In genomic region chr14:102655154-102655553, GRCh38 we compare ENCODE assay signal across 13 cellular contexts.
DNase-seq lines count a peak whose midpoint lies in the region; ATAC-seq, FAIRE-seq and TF ChIP-seq lines count a peak whose summit lies in the region.
"Had no signal": no experiment of that assay in that cellular context is flagged by ENCODE, and none has a peak within 500 bp of the region (broad histone marks: within the 10 kb centered on the region; RNA-seq: fewer than 3 reads in every experiment).

No MANE protein-coding gene starts in this region.

- no peak overlapping the region for H3K27ac Mint-ChIP-seq in activated CD4-positive, alpha-beta T cell treated with anti-CD3 and anti-CD28 coated beads, Interleukin-2, amount 10 ng/mL, durations not matched to agents 24 days and 14 days
- H3K27ac Mint-ChIP-seq in activated T-cell treated with anti-CD3 and anti-CD28 coated beads, Interleukin-2, amount 50 U/mL, for 72 hours, result no peak overlapping the region
- H3K27ac Mint-ChIP-seq: naive thymus-derived CD8-positive, alpha-beta T cell; stimulated activated effector memory CD8-positive, alpha-beta T cell treated with anti-CD3 and anti-CD28 coated beads, Interleukin-12 subunit alpha, Interleukin-12 subunit beta, amount 100 ng/mL, for 72 hours had no signal

- CTCF ChIA-PET in HepG2 (lab: Yijun Ruan, JAX; ENCODE audit: low intra/inter-chr PET ratio, low total read pairs), result no interaction called here

- in situ Hi-C loops in HepG2 (cut with HindIII; ENCODE audit: extremely low pct_ligation_motif_present, low pct_unique_long_range_greater_than_20kb), result no loop called here

- peaks cover 18% of the 10 kb centered on the region for H3K4me1 Mint-ChIP-seq in activated CD4-positive, alpha-beta T cell treated with anti-CD3 and anti-CD28 coated beads, Interleukin-2, amount 10 ng/mL, durations not matched to agents 24 days and 14 days
- H3K4me1 Mint-ChIP-seq in activated T-cell treated with anti-CD3 and anti-CD28 coated beads, Interleukin-2, amount 50 U/mL, for 72 hours (ENCODE audit: low read depth), result peaks cover 41% of the 10 kb centered on the region

- TF ChIP-seq EP300 in HepG2 (IDR thresholded peaks at IDR 0.05; ENCODE audit: low read depth in 2 of 2, low read length in 2 of 2) (no peak), HepG2 (CRISPR knock-in tag; IDR thresholded peaks at IDR 0.05; ENCODE audit: borderline replicate concordance) (no peak)

- H3K4me3 ChIP-seq in ACC112 (ENCODE audit: low read depth, low read length) (no peak overlapping the region), HUES48 (ENCODE audit: low read depth, low read length) (no peak overlapping the region), cardiac fibroblast (replicated peaks in 1 of 2; ENCODE audit: low read depth in 2 of 2, low read length in 2 of 2) (no peak overlapping the region), HepG2 (replicated peaks in 1 of 3; ENCODE audit: insufficient read depth in 1 of 3, low read depth in 2 of 3, low read length in 3 of 3) (no peak overlapping the region)

- H3K36me3 ChIP-seq in ACC112 (ENCODE audit: insufficient read depth, low read length) (no peaks in the 10 kb centered on the region), HUES48 (ENCODE audit: control insufficient read depth, insufficient read depth, low read length) (no peaks in the 10 kb centered on the region), HepG2 (replicated peaks in 1 of 2; ENCODE audit: control insufficient read depth in 1 of 2, insufficient read depth in 2 of 2, low read length in 2 of 2) (no peaks in the 10 kb centered on the region; a peak in 1 of 5 replicates)

- peak; percentile 83 for ATAC-seq in HepG2
- no peak for ATAC-seq in activated T-cell treated with anti-CD3 and anti-CD28 coated beads, Interleukin-2, amount 50 U/mL, for 72 hours (replicated peaks in 1 of 2)
- no peak for ATAC-seq in HG03025 (IDR thresholded peaks at IDR 0.05; ENCODE audit: low FRiP score, unreplicated experiment)
- ATAC-seq: naive thymus-derived CD8-positive, alpha-beta T cell had no signal

- peak; percentile 55 to 71 for DNase-seq in cardiac fibroblast (ENCODE audit: low read depth in 2 of 2)
- peak; percentile 74 for DNase-seq in HepG2 (ENCODE audit: low spot score)
- no peak for DNase-seq in NCI-H2171 treated with DMSO at 0.1 percent for 48 hours (lab: John Stamatoyannopoulos, UW)
- no peak for DNase-seq in activated CD4-positive, alpha-beta T cell treated with anti-CD3 and anti-CD28 coated beads, Interleukin-2, amount 10 ng/mL, durations not matched to agents 24 days and 14 days
- no peak for DNase-seq in activated T-cell treated with anti-CD3 and anti-CD28 coated beads, Interleukin-2, amount 50 U/mL, for 72 hours
- DNase-seq: activated CD4-positive, alpha-beta T cell treated with anti-CD3 and anti-CD28 coated beads for 48 hours; activated gamma-delta T cell treated with Interleukin-2 at 50 U/mL for 16 hours; naive thymus-derived CD8-positive, alpha-beta T cell; NCI-H69 had no signal

- H3K4me3 Mint-ChIP-seq in activated CD4-positive, alpha-beta T cell treated with anti-CD3 and anti-CD28 coated beads, Interleukin-2, amount 10 ng/mL, durations not matched to agents 24 days and 14 days, result no peak overlapping the region
- no peak overlapping the region for H3K4me3 Mint-ChIP-seq in activated T-cell treated with anti-CD3 and anti-CD28 coated beads, Interleukin-2, amount 50 U/mL, for 72 hours
- H3K4me3 Mint-ChIP-seq: naive thymus-derived CD8-positive, alpha-beta T cell; stimulated activated effector memory CD8-positive, alpha-beta T cell treated with anti-CD3 and anti-CD28 coated beads, Interleukin-12 subunit alpha, Interleukin-12 subunit beta, amount 100 ng/mL, for 72 hours had no signal

- no peak overlapping the region for H2AFZ ChIP-seq in ACC112 (ENCODE audit: low read length, unreplicated experiment)
- no peak overlapping the region for H2AFZ ChIP-seq in HepG2 (ENCODE audit: low read length)

- H3K9me3 Mint-ChIP-seq in activated CD4-positive, alpha-beta T cell treated with anti-CD3 and anti-CD28 coated beads, Interleukin-2, amount 10 ng/mL, durations not matched to agents 24 days and 14 days, result peaks cover 4% of the 10 kb centered on the region
- peaks cover 2 to 4% of the 10 kb centered on the region in 2 donors for H3K9me3 Mint-ChIP-seq in activated T-cell treated with anti-CD3 and anti-CD28 coated beads, Interleukin-2, amount 50 U/mL, for 72 hours
- H3K9me3 Mint-ChIP-seq: stimulated activated effector memory CD8-positive, alpha-beta T cell treated with anti-CD3 and anti-CD28 coated beads, Interleukin-12 subunit alpha, Interleukin-12 subunit beta, amount 100 ng/mL, for 72 hours had no signal

- H3K9ac ChIP-seq in HUES48 (ENCODE audit: low read depth, low read length) (no peak overlapping the region), HepG2 (ENCODE audit: insufficient read depth, low read depth, low read length) (no peak overlapping the region)

- POLR2A ChIA-PET in HepG2 (lab: Yijun Ruan, JAX), result interaction anchor here (0.6 to 2.2 kb wide), 3 partner anchors 54 to 131 kb away, joined by 3 to 7 read pairs (median 6); no protein-coding TSS in a partner anchor

- H3K4me1 ChIP-seq in ACC112 (ENCODE audit: control insufficient read depth, insufficient read depth, low read length, unreplicated experiment), result peaks cover 44% of the 10 kb centered on the region
- H3K4me1 ChIP-seq in HUES48 (ENCODE audit: control insufficient read depth, insufficient read depth, low read length), result peaks cover 16% of the 10 kb centered on the region
- peaks cover 43% of the 10 kb centered on the region for H3K4me1 ChIP-seq in HepG2 (ENCODE audit: insufficient read depth, low read length)

- H3K27me3 Mint-ChIP-seq in activated CD4-positive, alpha-beta T cell treated with anti-CD3 and anti-CD28 coated beads, Interleukin-2, amount 10 ng/mL, durations not matched to agents 24 days and 14 days, result no peaks in the 10 kb centered on the region
- no peaks in the 10 kb centered on the region for H3K27me3 Mint-ChIP-seq in activated T-cell treated with anti-CD3 and anti-CD28 coated beads, Interleukin-2, amount 50 U/mL, for 72 hours (ENCODE audit: low read depth)
- H3K27me3 Mint-ChIP-seq: naive thymus-derived CD8-positive, alpha-beta T cell had no signal

- WGBS in HepG2 (ENCODE audit: low lambda C conversion rate), result 95% methylated on average over 1 of the region's 1 CpG

- no peak for TF ChIP-seq RAD21 in HepG2 (CRISPR knock-in tag; IDR thresholded peaks at IDR 0.05)

- no TSS peak for BruUV-seq in HepG2 (replicated peaks; lab: Mats Ljungman, UMichigan)

- no peaks in the 10 kb centered on the region for H3K9me3 ChIP-seq in HUES48 (ENCODE audit: control insufficient read depth, insufficient read depth, low read length)
- no peaks in the 10 kb centered on the region for H3K9me3 ChIP-seq in HepG2 (ENCODE audit: low read length)

- peak overlapping the region; percentile 32; the same call in 1 of the 2 replicates for H3K27ac ChIP-seq in ACC112 (ENCODE audit: low read depth, low read length)
- peak overlapping the region; percentile 66 for H3K27ac ChIP-seq in HUES48 (ENCODE audit: low read depth, low read length)
- H3K27ac ChIP-seq in HepG2 (ENCODE audit: extremely low read length, insufficient read depth, low read length), result peak overlapping the region; percentile 60

- intact Hi-C loops in HepG2 (cut with micrococcal nuclease; ENCODE audit: unreplicated experiment), result no loop called here
- intact Hi-C loops in activated CD4-positive, alpha-beta T cell treated with anti-CD3 and anti-CD28 coated beads, Interleukin-2, amount 10 ng/mL, durations not matched to agents 24 days and 14 days (cut with micrococcal nuclease), result no loop called here

- no peak for TF ChIP-seq POLR2A in HepG2 (IDR thresholded peaks at IDR 0.05; ENCODE audit: insufficient read depth in 1 of 2, low read depth in 2 of 2, low read length in 2 of 2)

- H3K4me2 ChIP-seq in HepG2 (ENCODE audit: low read depth, low read length), result peak overlapping the region; percentile 32; the same call in 1 of the 2 replicates

- no peaks in the 10 kb centered on the region for H3K27me3 ChIP-seq in ACC112 (ENCODE audit: insufficient read depth, low read length)
- H3K27me3 ChIP-seq in HUES48 (ENCODE audit: control insufficient read depth, insufficient read depth, low read length), result no peaks in the 10 kb centered on the region
- H3K27me3 ChIP-seq in HepG2 (ENCODE audit: control insufficient read depth in 1 of 2, insufficient read depth in 2 of 2, low read length in 2 of 2), result no peaks in the 10 kb centered on the region

- FAIRE-seq in HepG2 (lab: Jason Lieb, UNC), result no peak

- peaks cover 5% of the 10 kb centered on the region; the same call in 1 of the 2 replicates for H4K20me1 ChIP-seq in HepG2 (ENCODE audit: insufficient read depth, low read length)

- H3K36me3 Mint-ChIP-seq in activated CD4-positive, alpha-beta T cell treated with anti-CD3 and anti-CD28 coated beads, Interleukin-2, amount 10 ng/mL, durations not matched to agents 24 days and 14 days (ENCODE audit: low read depth), result peaks cover 9% of the 10 kb centered on the region
- H3K36me3 Mint-ChIP-seq in activated T-cell treated with anti-CD3 and anti-CD28 coated beads, Interleukin-2, amount 50 U/mL, for 72 hours (ENCODE audit: insufficient read depth in 2 of 2), result peaks cover 0 to 13% of the 10 kb centered on the region in 2 donors
- H3K36me3 Mint-ChIP-seq: stimulated activated effector memory CD8-positive, alpha-beta T cell treated with anti-CD3 and anti-CD28 coated beads, Interleukin-12 subunit alpha, Interleukin-12 subunit beta, amount 100 ng/mL, for 72 hours had no signal

- H3K79me2 ChIP-seq in ACC112 (ENCODE audit: control insufficient read depth, insufficient read depth, low read length, unreplicated experiment) (peaks cover 76% of the 10 kb centered on the region), HepG2 (ENCODE audit: insufficient read depth, low read length) (peaks cover 89% of the 10 kb centered on the region)

- no peak for TF ChIP-seq CTCF in cardiac fibroblast (IDR thresholded peaks at IDR 0.05; ENCODE audit: low read depth, low read length)
- TF ChIP-seq CTCF in HepG2 (CRISPR knock-in tag; IDR thresholded peaks at IDR 0.05), result no peak

TF ChIP-seq in HepG2, 621 proteins besides CTCF, POLR2A, EP300 and RAD21 (continues in another document):
- TF ChIP-seq SMARCE1 (IDR thresholded peaks at IDR 0.05; ENCODE audit: borderline replicate concordance) (0 out of 2 replicates have a peak, but pooled peaks have one; percentile 40), ZNF75D (CRISPR knock-in tag; IDR thresholded peaks at IDR 0.05; ENCODE audit: borderline replicate concordance) (no peak)

Comparison
In these comparisons a context has a peak if more than half of its experiments do, and no peak if none do; other contexts are left out.
1. DNase-seq: peak in cardiac fibroblast (2 of 2) and HepG2 (single experiment); none in NCI-H2171 treated with DMSO at 0.1 percent for 48 hours (single experiment), activated CD4-positive, alpha-beta T cell treated with anti-CD3 and anti-CD28 coated beads, Interleukin-2, amount 10 ng/mL, durations not matched to agents 24 days and 14 days (single experiment) and activated T-cell treated with anti-CD3 and anti-CD28 coated beads, Interleukin-2, amount 50 U/mL, for 72 hours (0 of 2).
2. Peak in every context shown above with its lines, with median percentiles within 50 percentile points of each other: H3K27ac ChIP-seq.